In genomic region chr1:214117780-214118179, GRCh38 we compare ENCODE assay signal across 34 cellular contexts.
"Had no signal": no experiment of that assay in that cellular context is flagged by ENCODE, and none has a peak within 500 bp of the region (broad histone marks: within the 10 kb centered on the region; RNA-seq: fewer than 3 reads in every experiment).

No MANE protein-coding gene starts in this region.

- H3K27ac ChIP-seq: adrenal gland, body of pancreas, brain microvascular endothelial cell, breast epithelium, VCaP had no signal

- ATAC-seq: activated CD8-positive, alpha-beta T cell treated with anti-CD3 and anti-CD28 coated beads for 36 hours; activated T-cell treated with anti-CD3 and anti-CD28 coated beads, Interleukin-2, amount 50 U/mL, for 4 hours; activated T-cell treated with anti-CD3 and anti-CD28 coated beads, Interleukin-2, amount 50 U/mL, for 72 hours; activated T-helper 17 cell treated with anti-CD3 and anti-CD28 coated beads, Interleukin-2, amount 50 U/mL, for 72 hours; body of pancreas had no signal

- H3K4me1 Mint-ChIP-seq: activated B cell treated with CpG ODN at 0.5 μM for 24 hours; activated CD4-positive, alpha-beta T cell treated with anti-CD3 and anti-CD28 coated beads, Interleukin-2, amount 10 ng/mL, durations not matched to agents 24 days and 14 days; activated naive CD4-positive, alpha-beta T cell treated with anti-CD3 and anti-CD28 coated beads, Interleukin-2, amount 10 ng/mL, durations not matched to agents 7 days and 5 days; activated T-helper 17 cell treated with anti-CD3 and anti-CD28 coated beads, Interleukin-2, amount 50 U/mL, for 72 hours had no signal

- H3K36me3 ChIP-seq: adrenal gland, brain microvascular endothelial cell, breast epithelium had no signal

- H3K4me1 ChIP-seq: breast epithelium had no signal

- H3K36me3 Mint-ChIP-seq: activated naive CD4-positive, alpha-beta T cell treated with anti-CD3 and anti-CD28 coated beads, Interleukin-2, amount 10 ng/mL, durations not matched to agents 7 days and 5 days; activated naive CD8-positive, alpha-beta T cell had no signal

- H3K4me3 Mint-ChIP-seq: activated B cell treated with CpG ODN at 0.5 μM for 24 hours; activated CD4-positive, alpha-beta memory T cell treated with anti-CD3 and anti-CD28 coated beads for 36 hours; activated CD4-positive, alpha-beta T cell treated with anti-CD3 and anti-CD28 coated beads, Interleukin-2, amount 10 ng/mL, durations not matched to agents 24 days and 14 days; activated CD8-positive, alpha-beta T cell treated with anti-CD3 and anti-CD28 coated beads for 36 hours; activated naive CD4-positive, alpha-beta T cell treated with anti-CD3 and anti-CD28 coated beads, Interleukin-2, amount 10 ng/mL, durations not matched to agents 7 days and 5 days; activated naive CD4-positive, alpha-beta T cell treated with anti-CD3 and anti-CD28 coated beads, Interleukin-2, amount 50 U/mL, for 24 hours; activated naive CD8-positive, alpha-beta T cell; activated T-cell treated with anti-CD3 and anti-CD28 coated beads, Interleukin-2, amount 50 U/mL, for 4 hours; activated T-cell treated with anti-CD3 and anti-CD28 coated beads, Interleukin-2, amount 50 U/mL, for 72 hours; activated T-helper 1 cell treated with anti-CD3 and anti-CD28 coated beads, Interleukin-12 subunit alpha, Interleukin-12 subunit beta, Interleukin-2, Interleukin-4 antibody, amounts not matched to agents 30 ng/mL and 10 ng/mL and 1 ng/mL, durations not matched to agents 14 hours and 24 hours and 36 hours; activated T-helper 17 cell treated with anti-CD3 and anti-CD28 coated beads, Interleukin-2, amount 50 U/mL, for 72 hours; T-helper 1 cell treated with Interleukin-12 subunit alpha and Interleukin-12 subunit beta and Interleukin-4 antibody, amounts not matched to agents 30 μg/mL and 1 μg/mL, for 36 hours; T-helper 2 cell treated with Interferon-gamma antibody and Interleukin-4, amounts not matched to agents 5 μg/mL and 100 μg/mL, for 36 hours had no signal

- H3K9me3 ChIP-seq: body of pancreas had no signal

- H3K27me3 ChIP-seq: adrenal gland, body of pancreas, brain microvascular endothelial cell, breast epithelium had no signal

- H3K4me3 ChIP-seq: adrenal gland, body of pancreas, breast epithelium had no signal

- H3K27ac Mint-ChIP-seq: activated B cell treated with CpG ODN at 0.5 μM for 24 hours; activated CD4-positive, alpha-beta memory T cell treated with anti-CD3 and anti-CD28 coated beads for 36 hours; activated CD4-positive, alpha-beta T cell treated with anti-CD3 and anti-CD28 coated beads, Interleukin-2, amount 10 ng/mL, durations not matched to agents 24 days and 14 days; activated CD8-positive, alpha-beta T cell treated with anti-CD3 and anti-CD28 coated beads for 36 hours; activated naive CD4-positive, alpha-beta T cell treated with anti-CD3 and anti-CD28 coated beads, Interleukin-2, amount 10 ng/mL, durations not matched to agents 7 days and 5 days; activated naive CD4-positive, alpha-beta T cell treated with anti-CD3 and anti-CD28 coated beads, Interleukin-2, amount 50 U/mL, for 24 hours; activated naive CD8-positive, alpha-beta T cell; activated T-cell treated with anti-CD3 and anti-CD28 coated beads, Interleukin-2, amount 50 U/mL, for 72 hours; activated T-helper 1 cell treated with anti-CD3 and anti-CD28 coated beads, Interleukin-12 subunit alpha, Interleukin-12 subunit beta, Interleukin-2, Interleukin-4 antibody, amounts not matched to agents 30 ng/mL and 10 ng/mL and 1 ng/mL, durations not matched to agents 14 hours and 24 hours and 36 hours; activated T-helper 17 cell treated with anti-CD3 and anti-CD28 coated beads, Interleukin-2, amount 50 U/mL, for 72 hours; T-helper 1 cell treated with Interleukin-12 subunit alpha and Interleukin-12 subunit beta and Interleukin-4 antibody, amounts not matched to agents 30 μg/mL and 1 μg/mL, for 36 hours; T-helper 2 cell treated with Interferon-gamma antibody and Interleukin-4, amounts not matched to agents 5 μg/mL and 100 μg/mL, for 36 hours had no signal

- H3K27me3 Mint-ChIP-seq: activated B cell treated with CpG ODN at 0.5 μM for 24 hours; activated CD4-positive, alpha-beta T cell treated with anti-CD3 and anti-CD28 coated beads, Interleukin-2, amount 10 ng/mL, durations not matched to agents 24 days and 14 days; activated CD8-positive, alpha-beta T cell treated with anti-CD3 and anti-CD28 coated beads for 36 hours; activated naive CD4-positive, alpha-beta T cell treated with anti-CD3 and anti-CD28 coated beads, Interleukin-2, amount 10 ng/mL, durations not matched to agents 7 days and 5 days; activated naive CD4-positive, alpha-beta T cell treated with anti-CD3 and anti-CD28 coated beads, Interleukin-2, amount 50 U/mL, for 24 hours had no signal

- DNase-seq: activated B cell treated with CpG ODN at 0.5 μM for 24 hours; activated CD4-positive, alpha-beta memory T cell treated with anti-CD3 and anti-CD28 coated beads for 36 hours; activated CD4-positive, alpha-beta T cell treated with anti-CD3 and anti-CD28 coated beads for 4 hours; activated CD4-positive, alpha-beta T cell treated with anti-CD3 and anti-CD28 coated beads, Interleukin-2, amount 10 ng/mL, durations not matched to agents 24 days and 14 days; activated CD4-positive, alpha-beta T cell treated with anti-CD3 and anti-CD28 coated beads, Interleukin-2, amount 50 U/mL, for 1 hour; activated CD4-positive, alpha-beta T cell treated with anti-CD3 and anti-CD28 coated beads, Interleukin-2, amount 50 U/mL, for 4 hours; activated CD4-positive, CD25-positive, alpha-beta regulatory T cell treated with anti-CD3 and anti-CD28 coated beads, Interleukin-2, amount 50 U/mL, for 72 hours; activated CD8-positive, alpha-beta memory T cell treated with anti-CD3 and anti-CD28 coated beads, Interleukin-2, amount 50 U/mL, for 4 hours; activated CD8-positive, alpha-beta T cell treated with anti-CD3 and anti-CD28 coated beads for 36 hours; activated effector memory CD4-positive, alpha-beta T cell treated with anti-CD3 and anti-CD28 coated beads, Interleukin-2, amount 50 U/mL, for 16 hours; activated gamma-delta T cell treated with Interleukin-2 at 50 U/mL for 16 hours; activated naive CD4-positive, alpha-beta T cell treated with anti-CD3 and anti-CD28 coated beads, Interleukin-2, amount 10 ng/mL, durations not matched to agents 7 days and 5 days; activated naive CD4-positive, alpha-beta T cell treated with Interleukin-2 at 50 U/mL for 16 hours; activated T-cell treated with anti-CD3 and anti-CD28 coated beads for 4 hours; activated T-cell treated with anti-CD3 and anti-CD28 coated beads, Interleukin-2, amount 50 U/mL, for 1 hour; activated T-cell treated with anti-CD3 and anti-CD28 coated beads, Interleukin-2, amount 50 U/mL, for 4 hours; activated T-cell treated with anti-CD3 and anti-CD28 coated beads, Interleukin-2, amount 50 U/mL, for 72 hours; adrenal gland; amniotic stem cell; aorta; body of pancreas; brain microvascular endothelial cell; central memory CD4-positive, alpha-beta T cell; T-helper 1 cell; T-helper 2 cell; T-helper 9 cell had no signal
